Comparison of ENCODE assay signal across 15 cellular contexts in the genomic region with DNA sequence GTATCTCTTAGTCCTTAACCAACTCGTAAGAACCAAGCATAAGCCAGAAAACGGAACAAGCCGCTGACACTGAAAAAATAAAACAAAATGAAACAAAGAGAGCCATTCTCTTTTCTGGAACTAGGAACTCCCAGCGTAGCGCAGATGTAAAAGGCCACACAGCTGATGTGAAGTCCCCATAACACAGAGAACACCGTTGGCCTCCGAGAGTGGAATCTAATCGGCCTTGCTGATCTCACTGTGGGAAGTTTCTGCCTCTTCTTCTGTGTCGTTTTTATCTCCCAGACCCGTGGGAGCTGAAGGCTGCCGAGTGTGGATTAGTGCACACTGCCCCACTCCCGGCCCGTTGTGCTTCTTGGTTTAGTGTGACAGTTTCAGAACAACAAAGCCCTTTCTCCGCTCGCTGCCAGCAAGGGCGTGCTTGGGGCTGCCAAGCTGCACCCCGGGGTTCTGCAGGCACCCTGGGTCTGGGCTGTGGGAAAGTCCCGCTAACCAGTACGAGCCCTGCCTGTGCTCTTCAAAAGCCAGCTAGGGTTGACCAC. TPM values are rescaled to one million over a fixed set of nuclear protein-coding genes. Genes with fewer than 3 reads are reported as not detected.
DNase-seq lines count a peak whose midpoint lies in the region; ATAC-seq and TF ChIP-seq lines count a peak whose summit lies in the region.
"Had no signal": no experiment of that assay in that cellular context is flagged by ENCODE, and none has a peak within 500 bp of the region (broad histone marks: within the 10 kb centered on the region; RNA-seq: fewer than 3 reads in every experiment).

No MANE protein-coding gene starts in this region.

- no peaks in the 10 kb centered on the region for H3K27me3 ChIP-seq in Peyer's patch
- H3K27me3 ChIP-seq: colonic mucosa, hepatocyte had no signal

- intact Hi-C loops in head of caudate nucleus (cut with DNase I), result no loop called here

- no peaks in the 10 kb centered on the region for H3K36me3 Mint-ChIP-seq in chondrocyte (ENCODE audit: low read depth)

- peaks cover 2% of the 10 kb centered on the region for H3K27me3 Mint-ChIP-seq in chondrocyte (ENCODE audit: low read depth)

- no peaks in the 10 kb centered on the region for H3K4me1 Mint-ChIP-seq in chondrocyte (ENCODE audit: low read depth)

- no peaks in the 10 kb centered on the region for H3K9me3 Mint-ChIP-seq in chondrocyte (ENCODE audit: low read depth)

- peak; percentile 75 for DNase-seq in CD1c-positive myeloid dendritic cell (ENCODE audit: extremely low spot score)
- DNase-seq in Peyer's patch, result no peak
- DNase-seq in head of caudate nucleus, result peak in 41 of 42 donors; percentile 49 to 88 (median 70)
- DNase-seq in pons (ENCODE audit: low spot score), result peak; percentile 97
- no peak for DNase-seq in chondrocyte (ENCODE audit: low spot score)
- no peak for DNase-seq in effector CD4-positive, alpha-beta T cell
- DNase-seq in NCI-H2196 treated with DMSO at 0.1 percent for 48 hours (lab: John Stamatoyannopoulos, UW; ENCODE audit: unreplicated experiment), result no peak
- DNase-seq in left lobe of liver (ENCODE audit: low spot score), result no peak
- DNase-seq: activated effector memory CD4-positive, alpha-beta T cell treated with anti-CD3 and anti-CD28 coated beads, Interleukin-2, amount 50 U/mL, for 16 hours; colonic mucosa; NCI-H2029 treated with DMSO at 0.1 percent for 48 hours; RPMI8226; stimulated activated CD4-positive, alpha-beta T cell treated with anti-CD3 and anti-CD28 coated beads, Interleukin-4, amount 100 ng/mL, for 24 hours had no signal

- no peak for ATAC-seq in left lobe of liver

- no peak overlapping the region for H3K4me3 Mint-ChIP-seq in chondrocyte (ENCODE audit: unreplicated experiment)

- H3K27ac ChIP-seq in Peyer's patch, result peak overlapping the region in 3 of 4 donors; percentile 14 to 55 (median 35)
- H3K27ac ChIP-seq: colonic mucosa, hepatocyte had no signal

- no peak overlapping the region for H3K4me3 ChIP-seq in Peyer's patch
- H3K4me3 ChIP-seq: colonic mucosa, hepatocyte had no signal

- H3K4me1 ChIP-seq in Peyer's patch, result no peaks in the 10 kb centered on the region
- H3K4me1 ChIP-seq: colonic mucosa had no signal

- no peak for TF ChIP-seq POLR2A in Peyer's patch (IDR thresholded peaks at IDR 0.05)

- no peaks in the 10 kb centered on the region for H3K9me3 ChIP-seq in Peyer's patch
- H3K9me3 ChIP-seq: colonic mucosa had no signal

- H3K27ac Mint-ChIP-seq in chondrocyte (ENCODE audit: unreplicated experiment), result no peak overlapping the region

- no peaks in the 10 kb centered on the region for H3K36me3 ChIP-seq in Peyer's patch
- H3K36me3 ChIP-seq: colonic mucosa had no signal

- TF ChIP-seq CTCF in Peyer's patch (IDR thresholded peaks at IDR 0.05) (no peak), chondrocyte (IDR thresholded peaks at IDR 0.05) (no peak)

RNA-seq across cellular contexts. Expression of a gene that starts 21.7 kb away (rescaled TPM):
- 10 to 100 TPM in 1 of 4 donors, 1 to 10 TPM in 3; 1.2 to 24.8 (median 3.1) TPM for total RNA-seq in Peyer's patch
- 1.6 to 2.1 TPM (median 1.9 TPM) in 3 replicates for total RNA-seq in chondrocyte
- total RNA-seq in left lobe of liver, result 0.81 TPM

RNA-seq across cellular contexts. Expression of a gene that starts 31.6 kb away (rescaled TPM):
- 100 to 1,000 TPM; 222 to 392 (median 289) TPM for total RNA-seq in Peyer's patch
- total RNA-seq in chondrocyte, result 539 to 625 TPM (median 549 TPM) in 3 replicates
- 271 TPM for total RNA-seq in left lobe of liver

RNA-seq across cellular contexts. Expression of a gene that starts 38.9 kb away (rescaled TPM):
- total RNA-seq in Peyer's patch (not detected), chondrocyte (not detected in 3 replicates), left lobe of liver (not detected)
- total RNA-seq: colonic mucosa, hepatocyte, myocyte had no signal

Comparison
In these comparisons a context has a peak if more than half of its experiments do, and no peak if none do; other contexts are left out.
1. DNase-seq: peak in CD1c-positive myeloid dendritic cell (single experiment), head of caudate nucleus (41 of 42) and pons (single experiment); none in Peyer's patch (0 of 3), chondrocyte (single experiment), effector CD4-positive, alpha-beta T cell (single experiment), NCI-H2196 treated with DMSO at 0.1 percent for 48 hours (single experiment) and left lobe of liver (single experiment).